15 cellular contexts compared by ENCODE assay signal in genomic region chr15:73518876-73519594, GRCh38.
"Had no signal": no experiment of that assay in that cellular context is flagged by ENCODE, and none has a peak within 500 bp of the region (broad histone marks: within the 10 kb centered on the region; RNA-seq: fewer than 3 reads in every experiment).

No MANE protein-coding gene starts in this region.

- H3K4me3 Mint-ChIP-seq: activated T-helper 17 cell treated with anti-CD3 and anti-CD28 coated beads, Interleukin-2, amount 50 U/mL, for 72 hours; endodermal cell; naive thymus-derived CD4-positive, alpha-beta T cell; stimulated activated naive B cell treated with anti-CD40 and anti-IgM and Interleukin-4, amounts not matched to agents 10 μg/mL and 1 μg/mL and 100 μg/mL, for 72 hours had no signal

- H3K4me1 Mint-ChIP-seq: activated T-helper 17 cell treated with anti-CD3 and anti-CD28 coated beads, Interleukin-2, amount 50 U/mL, for 72 hours; stimulated activated naive B cell treated with anti-CD40 and anti-IgM and Interleukin-4, amounts not matched to agents 10 μg/mL and 1 μg/mL and 100 μg/mL, for 72 hours had no signal

- H3K27ac Mint-ChIP-seq: activated T-helper 17 cell treated with anti-CD3 and anti-CD28 coated beads, Interleukin-2, amount 50 U/mL, for 72 hours; endodermal cell; naive thymus-derived CD4-positive, alpha-beta T cell; stimulated activated naive B cell treated with anti-CD40 and anti-IgM and Interleukin-4, amounts not matched to agents 10 μg/mL and 1 μg/mL and 100 μg/mL, for 72 hours had no signal

- FAIRE-seq: frontal cortex, urothelium cell line had no signal

- ATAC-seq: activated CD4-positive, CD25-positive, alpha-beta regulatory T cell treated with anti-CD3 and anti-CD28 coated beads, Interleukin-2, amount 50 U/mL, for 24 hours; activated T-helper 17 cell treated with anti-CD3 and anti-CD28 coated beads, Interleukin-2, amount 50 U/mL, for 72 hours; left lung; mucosa of descending colon; naive thymus-derived CD4-positive, alpha-beta T cell; stimulated activated naive B cell treated with anti-CD40 and anti-IgM and Interleukin-4, amounts not matched to agents 10 μg/mL and 1 μg/mL and 100 μg/mL, for 72 hours had no signal

- DNase-seq: activated naive CD4-positive, alpha-beta T cell treated with Interleukin-2 at 50 U/mL for 16 hours; anterior cingulate cortex; dermis blood vessel endothelial cell; islet precursor cell; left lung; mucosa of descending colon; naive thymus-derived CD4-positive, alpha-beta T cell; stimulated activated CD4-positive, alpha-beta T cell treated with anti-CD3 and anti-CD28 coated beads, Interleukin-2, amount 100 ng/mL, for 48 hours; stimulated activated naive B cell treated with anti-CD40 and anti-IgM and Interleukin-4, amounts not matched to agents 10 μg/mL and 1 μg/mL and 100 μg/mL, for 72 hours; T-helper 9 cell had no signal

- H3K27me3 Mint-ChIP-seq: activated T-helper 17 cell treated with anti-CD3 and anti-CD28 coated beads, Interleukin-2, amount 50 U/mL, for 72 hours had no signal

- H3K9me3 Mint-ChIP-seq: activated T-helper 17 cell treated with anti-CD3 and anti-CD28 coated beads, Interleukin-2, amount 50 U/mL, for 72 hours had no signal
